Comparison of ENCODE assay signal across 17 cellular contexts in genomic region chr1:22282281-22282970, GRCh38.
DNase-seq lines count a peak whose midpoint lies in the region; ATAC-seq and TF ChIP-seq lines count a peak whose summit lies in the region.
"Had no signal": no experiment of that assay in that cellular context is flagged by ENCODE, and none has a peak within 500 bp of the region (broad histone marks: within the 10 kb centered on the region; RNA-seq: fewer than 3 reads in every experiment).

No MANE protein-coding gene starts in this region.

- H3K27me3 Mint-ChIP-seq in chondrocyte (ENCODE audit: low read depth) (peaks cover 37% of the 10 kb centered on the region), Caco-2 (ENCODE audit: insufficient read depth, unreplicated experiment) (no peaks in the 10 kb centered on the region)
- peaks cover 70% of the 10 kb centered on the region for H3K27me3 Mint-ChIP-seq in stimulated activated memory B cell treated with anti-CD40 and anti-IgM and Interleukin-4, amounts not matched to agents 10 μg/mL and 1 μg/mL and 100 μg/mL, for 72 hours

- H3K27ac Mint-ChIP-seq in chondrocyte (ENCODE audit: unreplicated experiment) (no peak overlapping the region), Caco-2 (ENCODE audit: unreplicated experiment) (no peak overlapping the region)
- H3K27ac Mint-ChIP-seq in stimulated activated memory B cell treated with anti-CD40 and anti-IgM and Interleukin-4, amounts not matched to agents 10 μg/mL and 1 μg/mL and 100 μg/mL, for 72 hours: no peak overlapping the region

- DNase-seq in NCI-H226 (peak; percentile 38), chondrocyte (ENCODE audit: low spot score) (peak; percentile 43), mesenteric fat pad (ENCODE audit: low spot score) (peak; percentile 81), Caco-2 (no peak), iPS-NIHi7 (ENCODE audit: extremely low spot score) (no peak)
- DNase-seq: ACHN, C1 segment of cervical spinal cord, DMS79 treated with DMSO at 0.1 percent for 48 hours, KBM-7, NCI-H1105, NCI-H2081, NCI-H510A, NCI-H774, OCI-M1, SHP77 had no signal

- H3K36me3 ChIP-seq in Caco-2 (ENCODE audit: control insufficient read depth, insufficient read depth, low read length): no peaks in the 10 kb centered on the region

- no peak overlapping the region for H3K4me3 Mint-ChIP-seq in chondrocyte (ENCODE audit: unreplicated experiment)
- no peak overlapping the region for H3K4me3 Mint-ChIP-seq in stimulated activated memory B cell treated with anti-CD40 and anti-IgM and Interleukin-4, amounts not matched to agents 10 μg/mL and 1 μg/mL and 100 μg/mL, for 72 hours
- no peak overlapping the region for H3K4me3 Mint-ChIP-seq in Caco-2 (ENCODE audit: unreplicated experiment)

- no peaks in the 10 kb centered on the region for H3K9me3 ChIP-seq in Caco-2

- peak; percentile 4 for ATAC-seq in stimulated activated memory B cell treated with anti-CD40 and anti-IgM and Interleukin-4, amounts not matched to agents 10 μg/mL and 1 μg/mL and 100 μg/mL, for 72 hours
- ATAC-seq in HG03521 (IDR thresholded peaks at IDR 0.05; ENCODE audit: unreplicated experiment): no peak

- intact Hi-C loops in Caco-2 (cut with micrococcal nuclease; ENCODE audit: unreplicated experiment): no loop called here

- H3K36me3 Mint-ChIP-seq in chondrocyte (ENCODE audit: low read depth): no peaks in the 10 kb centered on the region
- peaks cover 5% of the 10 kb centered on the region for H3K36me3 Mint-ChIP-seq in stimulated activated memory B cell treated with anti-CD40 and anti-IgM and Interleukin-4, amounts not matched to agents 10 μg/mL and 1 μg/mL and 100 μg/mL, for 72 hours
- H3K36me3 Mint-ChIP-seq in Caco-2 (ENCODE audit: insufficient read depth, unreplicated experiment): no peaks in the 10 kb centered on the region

- H3K4me3 ChIP-seq in Caco-2 (ENCODE audit: low read depth, low read length): no peak overlapping the region

- CTCF ChIA-PET in Caco-2 (lab: Charles Lee): no interaction called here

- BruUV-seq in Caco-2 (replicated peaks; lab: Mats Ljungman, UMichigan): no TSS peak

- POLR2A ChIA-PET in Caco-2 (lab: Charles Lee): no interaction called here

- H3K9me3 Mint-ChIP-seq in chondrocyte (ENCODE audit: low read depth) (peaks cover 6% of the 10 kb centered on the region), Caco-2 (ENCODE audit: unreplicated experiment) (peaks cover 15% of the 10 kb centered on the region)
- peaks cover 7% of the 10 kb centered on the region for H3K9me3 Mint-ChIP-seq in stimulated activated memory B cell treated with anti-CD40 and anti-IgM and Interleukin-4, amounts not matched to agents 10 μg/mL and 1 μg/mL and 100 μg/mL, for 72 hours

- H3K4me1 Mint-ChIP-seq in chondrocyte (ENCODE audit: low read depth) (no peaks in the 10 kb centered on the region), Caco-2 (ENCODE audit: low read depth, unreplicated experiment) (no peaks in the 10 kb centered on the region)
- H3K4me1 Mint-ChIP-seq in stimulated activated memory B cell treated with anti-CD40 and anti-IgM and Interleukin-4, amounts not matched to agents 10 μg/mL and 1 μg/mL and 100 μg/mL, for 72 hours: no peaks in the 10 kb centered on the region

- TF ChIP-seq CTCF in chondrocyte (IDR thresholded peaks at IDR 0.05) (no peak), Caco-2 (IDR thresholded peaks at IDR 0.05; ENCODE audit: insufficient read depth in 1 of 2, low read depth in 1 of 2, low read length in 1 of 2, severe bottlenecking in 1 of 2, unreplicated experiment in 1 of 2) (no peak)

- no peaks in the 10 kb centered on the region for H3K4me1 ChIP-seq in Caco-2

- no peaks in the 10 kb centered on the region for H3K27me3 ChIP-seq in Caco-2 (replicated peaks; ENCODE audit: control insufficient read depth, insufficient read depth, low read length)

Comparison
In these comparisons a context has a peak if more than half of its experiments do, and no peak if none do; other contexts are left out.
1. DNase-seq: peak in NCI-H226 (single experiment), chondrocyte (single experiment) and mesenteric fat pad (single experiment); none in Caco-2 (0 of 2) and iPS-NIHi7 (single experiment).